In genomic region chr16:7921360-7921759, GRCh38 we compare ENCODE assay signal across 2 cellular contexts.
TF ChIP-seq lines count a peak whose summit lies in the region.

No MANE protein-coding gene starts in this region.

TF ChIP-seq in SK-N-SH, 30 proteins besides CTCF, POLR2A, EP300 and RAD21:
- TF ChIP-seq, protein P1, sequence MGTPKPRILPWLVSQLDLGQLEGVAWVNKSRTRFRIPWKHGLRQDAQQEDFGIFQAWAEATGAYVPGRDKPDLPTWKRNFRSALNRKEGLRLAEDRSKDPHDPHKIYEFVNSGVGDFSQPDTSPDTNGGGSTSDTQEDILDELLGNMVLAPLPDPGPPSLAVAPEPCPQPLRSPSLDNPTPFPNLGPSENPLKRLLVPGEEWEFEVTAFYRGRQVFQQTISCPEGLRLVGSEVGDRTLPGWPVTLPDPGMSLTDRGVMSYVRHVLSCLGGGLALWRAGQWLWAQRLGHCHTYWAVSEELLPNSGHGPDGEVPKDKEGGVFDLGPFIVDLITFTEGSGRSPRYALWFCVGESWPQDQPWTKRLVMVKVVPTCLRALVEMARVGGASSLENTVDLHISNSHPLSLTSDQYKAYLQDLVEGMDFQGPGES (IDR thresholded peaks at IDR 0.05; ENCODE audit: low read depth, low read length) = no peak
- TF ChIP-seq POLR2AphosphoS5 (IDR thresholded peaks at IDR 0.05; ENCODE audit: low read depth, low read length) = no peak
- TF ChIP-seq PBX3 (IDR thresholded peaks at IDR 0.05) = no peak
TF ChIP-seq in SK-N-SH: peak in this region for 0.

TF ChIP-seq in SK-N-SH treated with all-trans-retinoic acid at 6 μM for 48 hours, 23 proteins besides CTCF, POLR2A, EP300 and RAD21 (continued from another document):
- TF ChIP-seq, protein P2, sequence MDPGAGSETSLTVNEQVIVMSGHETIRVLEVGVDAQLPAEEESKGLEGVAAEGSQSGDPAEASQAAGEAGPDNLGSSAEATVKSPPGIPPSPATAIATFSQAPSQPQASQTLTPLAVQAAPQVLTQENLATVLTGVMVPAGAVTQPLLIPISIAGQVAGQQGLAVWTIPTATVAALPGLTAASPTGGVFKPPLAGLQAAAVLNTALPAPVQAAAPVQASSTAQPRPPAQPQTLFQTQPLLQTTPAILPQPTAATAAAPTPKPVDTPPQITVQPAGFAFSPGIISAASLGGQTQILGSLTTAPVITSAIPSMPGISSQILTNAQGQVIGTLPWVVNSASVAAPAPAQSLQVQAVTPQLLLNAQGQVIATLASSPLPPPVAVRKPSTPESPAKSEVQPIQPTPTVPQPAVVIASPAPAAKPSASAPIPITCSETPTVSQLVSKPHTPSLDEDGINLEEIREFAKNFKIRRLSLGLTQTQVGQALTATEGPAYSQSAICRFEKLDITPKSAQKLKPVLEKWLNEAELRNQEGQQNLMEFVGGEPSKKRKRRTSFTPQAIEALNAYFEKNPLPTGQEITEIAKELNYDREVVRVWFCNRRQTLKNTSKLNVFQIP (CRISPR knock-in tag; IDR thresholded peaks at IDR 0.05; ENCODE audit: borderline replicate concordance, low read depth) = no peak
- no peak for TF ChIP-seq TCF4 (CRISPR knock-in tag; IDR thresholded peaks at IDR 0.05; ENCODE audit: borderline replicate concordance)
